Comparison of ENCODE assay signal across 1 cellular context in the genomic region with DNA sequence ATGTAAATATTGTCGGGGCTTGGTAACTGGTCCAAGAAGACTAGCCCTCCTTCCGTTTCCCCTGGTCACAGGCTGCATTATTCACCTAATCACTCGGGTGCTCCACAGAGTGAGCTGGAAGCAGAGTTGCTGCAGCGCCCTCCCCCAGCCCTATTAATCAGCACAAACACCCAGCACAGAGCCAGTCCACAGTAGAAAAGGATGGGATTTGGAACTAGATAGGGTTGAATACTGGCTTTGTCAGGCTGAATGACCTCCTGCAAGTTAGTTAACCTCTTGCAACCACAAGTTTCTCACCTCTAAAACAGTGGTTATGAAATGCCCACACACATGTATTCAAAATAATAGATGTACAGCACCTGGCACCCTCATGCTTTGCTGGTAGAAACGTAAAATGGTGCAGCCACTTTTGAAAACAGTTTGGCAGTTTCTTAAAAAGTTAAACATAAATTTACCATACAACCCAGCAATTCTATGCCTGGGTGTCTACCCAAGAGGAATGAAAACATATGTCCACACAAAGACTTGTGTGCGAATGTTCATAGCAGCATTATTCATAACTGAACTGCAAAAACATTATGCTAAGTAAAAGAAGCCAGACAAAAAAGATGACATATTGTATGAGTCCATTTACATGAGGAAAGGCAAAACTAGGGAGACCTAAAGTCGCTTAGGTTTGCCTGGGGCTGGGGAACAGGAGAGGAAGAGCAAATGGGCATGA.
TF ChIP-seq lines count a peak whose summit lies in the region.

No MANE protein-coding gene starts in this region.

TF ChIP-seq in K562, 482 proteins besides CTCF, POLR2A, EP300 and RAD21:
- TF ChIP-seq, protein P1, sequence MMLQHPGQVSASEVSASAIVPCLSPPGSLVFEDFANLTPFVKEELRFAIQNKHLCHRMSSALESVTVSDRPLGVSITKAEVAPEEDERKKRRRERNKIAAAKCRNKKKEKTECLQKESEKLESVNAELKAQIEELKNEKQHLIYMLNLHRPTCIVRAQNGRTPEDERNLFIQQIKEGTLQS (IDR thresholded peaks at IDR 0.05), result no peak
- TF ChIP-seq, protein P1 (CRISPR knock-in tag; conservative IDR thresholded peaks at IDR 0.05), result no peak
- peak; percentile 47; the same call in 1 of the 2 replicates for TF ChIP-seq CBFA2T3 (IDR thresholded peaks at IDR 0.05)
- peak; percentile 46; the same call in 1 of the 2 replicates for TF ChIP-seq NFE2 (IDR thresholded peaks at IDR 0.05; ENCODE audit: low read depth)
- no peak for TF ChIP-seq DPF2 (IDR thresholded peaks at IDR 0.05)
- 0 out of 4 replicates have a peak, but pooled peaks of 1 of the 2 experiments have one; percentile 8 for TF ChIP-seq NRF1 (conservative IDR thresholded peaks at IDR 0.05 in 1 of 2, IDR thresholded peaks at IDR 0.05 in 1 of 2)
- TF ChIP-seq ZNF76 (CRISPR knock-in tag; IDR thresholded peaks at IDR 0.05; ENCODE audit: borderline replicate concordance), result no peak
- TF ChIP-seq ZNF780A (CRISPR knock-in tag; IDR thresholded peaks at IDR 0.05), result no peak
- no peak for TF ChIP-seq GABPB1 (CRISPR knock-in tag; IDR thresholded peaks at IDR 0.05)
- no peak for TF ChIP-seq HSF4 (CRISPR knock-in tag; IDR thresholded peaks at IDR 0.05; ENCODE audit: borderline replicate concordance)
- TF ChIP-seq, protein P2, sequence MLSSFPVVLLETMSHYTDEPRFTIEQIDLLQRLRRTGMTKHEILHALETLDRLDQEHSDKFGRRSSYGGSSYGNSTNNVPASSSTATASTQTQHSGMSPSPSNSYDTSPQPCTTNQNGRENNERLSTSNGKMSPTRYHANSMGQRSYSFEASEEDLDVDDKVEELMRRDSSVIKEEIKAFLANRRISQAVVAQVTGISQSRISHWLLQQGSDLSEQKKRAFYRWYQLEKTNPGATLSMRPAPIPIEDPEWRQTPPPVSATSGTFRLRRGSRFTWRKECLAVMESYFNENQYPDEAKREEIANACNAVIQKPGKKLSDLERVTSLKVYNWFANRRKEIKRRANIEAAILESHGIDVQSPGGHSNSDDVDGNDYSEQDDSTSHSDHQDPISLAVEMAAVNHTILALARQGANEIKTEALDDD (IDR thresholded peaks at IDR 0.05), result peak; percentile 93
- TF ChIP-seq MEIS2 (IDR thresholded peaks at IDR 0.05; ENCODE audit: partially characterized antibody), result peak; percentile 13
- TF ChIP-seq LEF1 (IDR thresholded peaks at IDR 0.05), result 0 out of 2 replicates have a peak, but pooled peaks have one; percentile 18
- no peak for TF ChIP-seq KDM1A (IDR thresholded peaks at IDR 0.05)
